ENCODE assay signal across 7 cellular contexts in genomic region chr17:752620-753219, GRCh38. TPM values are rescaled to one million over a fixed set of nuclear protein-coding genes. Genes with fewer than 3 reads are reported as not detected.
DNase-seq lines count a peak whose midpoint lies in the region; ATAC-seq and TF ChIP-seq lines count a peak whose summit lies in the region.

No MANE protein-coding gene starts in this region.

- no peaks in the 10 kb centered on the region for H3K27me3 Mint-ChIP-seq in natural killer cell (ENCODE audit: low read depth in 2 of 2)

- no peaks in the 10 kb centered on the region for H3K36me3 Mint-ChIP-seq in natural killer cell

- H3K4me1 Mint-ChIP-seq in natural killer cell, result peaks cover 23 to 42% of the 10 kb centered on the region in 2 donors

- peak overlapping the region; percentile 77 for H3K4me3 ChIP-seq in WI38 (ENCODE audit: low read depth, low read length)
- H3K4me3 ChIP-seq in fibroblast of mammary gland (ENCODE audit: control insufficient read depth, low read depth, low read length), result peak overlapping the region; percentile 77

- CTCF ChIA-PET in GM10248 (lab: Yijun Ruan, JAX), result interaction anchor here (0.8 to 2.0 kb wide), 19 partner anchors 8 to 341 kb away, joined by 3 to 10 read pairs (median 3); partner anchors contain the start of genes GLOD4, MRM3, TIMM22 and VPS53

- POLR2A ChIA-PET in GM10248 (lab: Yijun Ruan, JAX), result interaction anchor here (0.6 kb wide), 1 partner anchor 26 kb away, joined by 5 read pairs; no protein-coding TSS in a partner anchor

- ATAC-seq in HG03521 (IDR thresholded peaks at IDR 0.05; ENCODE audit: unreplicated experiment) (peak; percentile 1), natural killer cell (peak in 2 of 3 donors; percentile 8 to 15), HG03280 (IDR thresholded peaks at IDR 0.05; ENCODE audit: unreplicated experiment) (no peak)

- no peaks in the 10 kb centered on the region for H3K9me3 Mint-ChIP-seq in natural killer cell

- peak overlapping the region; percentile 94 for H3K4me3 Mint-ChIP-seq in natural killer cell

- DNase-seq in GM10248 (ENCODE audit: extremely low spot score) (peak; percentile 49), fibroblast of mammary gland (ENCODE audit: low read depth) (peak; percentile 72), natural killer cell (no peak)
- no peak for DNase-seq in activated CD8-positive, alpha-beta memory T cell treated with anti-CD3 and anti-CD28 coated beads, Interleukin-2, amount 50 U/mL, for 48 hours

- H3K27ac Mint-ChIP-seq in natural killer cell, result peak overlapping the region; percentile 84 to 89

- TF ChIP-seq CTCF in GM10248 (IDR thresholded peaks at IDR 0.05; ENCODE audit: control extremely low read depth, extremely low read depth, low read depth, missing control alignments), result no peak
- TF ChIP-seq CTCF in WI38 (IDR thresholded peaks at IDR 0.05; ENCODE audit: low read depth, low read length), result no peak
- TF ChIP-seq CTCF in fibroblast of mammary gland (conservative IDR thresholded peaks at IDR 0.05; ENCODE audit: control insufficient read depth, insufficient read depth, low read depth, low read length), result no peak
- no peak for TF ChIP-seq CTCF in natural killer cell (IDR thresholded peaks at IDR 0.05)

- intact Hi-C loops in natural killer cell (cut with micrococcal nuclease), result loop anchor here (1.0 kb wide), 2 partner anchors 30 to 341 kb away; partner anchors contain the start of genes GLOD4 and MRM3

RNA-seq across cellular contexts. Expression of gene GEMIN4, which starts 0.7 kb away (rescaled TPM):
- total RNA-seq in natural killer cell, result 10 to 100 TPM; 13.7 to 17.1 (median 13.7) TPM

RNA-seq across cellular contexts. Expression of gene TLCD3A, which starts 20.3 kb away (rescaled TPM):
- total RNA-seq in natural killer cell, result 1 to 10 TPM in 2 of 3 donors, under 1 TPM in 1; 0.75 to 3.1 (median 1.8) TPM

RNA-seq across cellular contexts. Expression of gene GLOD4, which starts 29.4 kb away (rescaled TPM):
- 10 to 100 TPM; 62.5 to 67.1 (median 63.5) TPM for total RNA-seq in natural killer cell

RNA-seq across cellular contexts. Expression of gene MRM3, which starts 29.4 kb away (rescaled TPM):
- 10 to 100 TPM; 24.3 to 32.2 (median 31.9) TPM for total RNA-seq in natural killer cell

RNA-seq across cellular contexts. Expression of gene VPS53, which starts 38.1 kb away (rescaled TPM):
- 100 to 1,000 TPM in 1 of 3 donors, 10 to 100 TPM in 2; 82.8 to 102 (median 89.1) TPM for total RNA-seq in natural killer cell

Comparison
In these comparisons a context has a peak if more than half of its experiments do, and no peak if none do; other contexts are left out.
1. DNase-seq: peak in GM10248 (single experiment) and fibroblast of mammary gland (single experiment); none in natural killer cell (single experiment) and activated CD8-positive, alpha-beta memory T cell treated with anti-CD3 and anti-CD28 coated beads, Interleukin-2, amount 50 U/mL, for 48 hours (single experiment).